ENCODE assay signal across 8 cellular contexts in genomic region chr22:39003165-39003638, GRCh38. TPM values are rescaled to one million over a fixed set of nuclear protein-coding genes. Genes with fewer than 3 reads are reported as not detected.
DNase-seq lines count a peak whose midpoint lies in the region; ATAC-seq and TF ChIP-seq lines count a peak whose summit lies in the region.

No MANE protein-coding gene starts in this region.

- H4K20me1 ChIP-seq in IMR-90 (ENCODE audit: insufficient read depth, low read length), result no peaks in the 10 kb centered on the region

- H3K79me1 ChIP-seq in IMR-90 (ENCODE audit: low read depth in 1 of 2, low read length in 2 of 2), result no peaks in the 10 kb centered on the region

- H3K56ac ChIP-seq in IMR-90 (ENCODE audit: extremely low read depth, insufficient read depth, low read length), result no peak overlapping the region

- no peak for TF ChIP-seq EP300 in upper lobe of left lung (IDR thresholded peaks at IDR 0.05)

- H2BK5ac ChIP-seq in IMR-90 (ENCODE audit: low read depth, low read length, poor library complexity, severe bottlenecking), result no peak overlapping the region

- peak overlapping the region; percentile 33 to 97; a peak in 3 of 4 replicates for H4K8ac ChIP-seq in IMR-90 (ENCODE audit: low read depth in 2 of 2, low read length in 2 of 2)

- dilution Hi-C loops in IMR-90 (cut with HindIII; ENCODE audit: low sequenced_read_pairs, unreplicated experiment), result no loop called here

- H2AK9ac ChIP-seq in IMR-90 (replicated peaks; ENCODE audit: low read depth, low read length, poor library complexity), result peak overlapping the region; percentile 8

- H3K9ac ChIP-seq in IMR-90 (ENCODE audit: low read depth, low read length) (0 out of 2 replicates have a peak overlapping the region, but pooled peaks have one; percentile 2), parathyroid adenoma (no peak overlapping the region)

- ATAC-seq in IMR-90 (ENCODE audit: low read depth) (peak; percentile 100), upper lobe of left lung (ENCODE audit: low FRiP score in 2 of 2) (peak; percentile 89 to 96)

- H3K4ac ChIP-seq in IMR-90 (ENCODE audit: low read depth, low read length), result peak overlapping the region; percentile 57

- intact Hi-C loops in IMR-90 (cut with micrococcal nuclease), result loop anchor here (1.0 to 10.0 kb wide), 4 partner anchors 76 to 312 kb away; partner anchors contain the start of gene RPL3

- H3K18ac ChIP-seq in IMR-90 (ENCODE audit: low read depth, low read length), result no peak overlapping the region

- TF ChIP-seq RAD21 in IMR-90 (IDR thresholded peaks at IDR 0.05; ENCODE audit: low read length), result peak; percentile 72

- TF ChIP-seq POLR2A in IMR-90 (IDR thresholded peaks at IDR 0.05; ENCODE audit: low read depth, low read length) (no peak), upper lobe of left lung (IDR thresholded peaks at IDR 0.05) (no peak)

- peak overlapping the region; percentile 4; the same call in 1 of the 2 replicates for H3K27ac ChIP-seq in IMR-90 (ENCODE audit: insufficient read depth, low read length)
- H3K27ac ChIP-seq in parathyroid adenoma, result no peak overlapping the region
- peak overlapping the region in 1 of 4 donors; percentile 16 for H3K27ac ChIP-seq in upper lobe of left lung

- no peaks in the 10 kb centered on the region for H3K79me2 ChIP-seq in parathyroid adenoma

- H2AFZ ChIP-seq in IMR-90 (replicated peaks; ENCODE audit: low read length, poor library complexity), result peak overlapping the region; percentile 94
- H2AFZ ChIP-seq in parathyroid adenoma, result peak overlapping the region; percentile 64

- H3K9me3 ChIP-seq in IMR-90 (ENCODE audit: control insufficient read depth, insufficient read depth, low read length) (no peaks in the 10 kb centered on the region), parathyroid adenoma (ENCODE audit: control insufficient read depth, low read length) (no peaks in the 10 kb centered on the region), upper lobe of left lung (no peaks in the 10 kb centered on the region)

- no peak overlapping the region for H3K4me3 ChIP-seq in IMR-90 (ENCODE audit: insufficient read depth, low read depth, low read length)
- no peak overlapping the region for H3K4me3 ChIP-seq in parathyroid adenoma (ENCODE audit: low read depth, low read length)
- H3K4me3 ChIP-seq in upper lobe of left lung, result no peak overlapping the region

- H3K27me3 ChIP-seq in IMR-90 (ENCODE audit: control insufficient read depth, insufficient read depth, low read length) (peaks cover 8% of the 10 kb centered on the region), parathyroid adenoma (ENCODE audit: control insufficient read depth, insufficient read depth, low read length) (no peaks in the 10 kb centered on the region), upper lobe of left lung (no peaks in the 10 kb centered on the region)

- POLR2A ChIA-PET in IMR-90 (lab: Charles Lee; ENCODE audit: unreplicated experiment), result interaction anchor here (0.7 kb wide), 1 partner anchor 26 kb away, joined by 3 read pairs; no protein-coding TSS in a partner anchor

- H3K14ac ChIP-seq in IMR-90 (replicated peaks; ENCODE audit: low read depth, low read length), result peak overlapping the region; percentile 5; the same call in 1 of the 2 replicates

- H3K36me3 ChIP-seq in IMR-90 (ENCODE audit: control insufficient read depth, insufficient read depth, low read length) (no peaks in the 10 kb centered on the region), parathyroid adenoma (ENCODE audit: control insufficient read depth, insufficient read depth, low read length) (no peaks in the 10 kb centered on the region), upper lobe of left lung (no peaks in the 10 kb centered on the region)

- H4K5ac ChIP-seq in IMR-90 (ENCODE audit: low read depth, low read length), result peak overlapping the region; percentile 31

- H3K4me2 ChIP-seq in IMR-90 (ENCODE audit: low read depth, low read length) (peak overlapping the region; percentile 8; the same call in 1 of the 2 replicates), parathyroid adenoma (ENCODE audit: low read length) (no peak overlapping the region)

- CTCF ChIA-PET in IMR-90 (lab: Yijun Ruan, JAX), result interaction anchor here (0.6 to 1.6 kb wide), 13 partner anchors 22 to 859 kb away, joined by 3 to 28 read pairs (median 4); partner anchors contain the start of gene CBX6

- H3K4me1 ChIP-seq in IMR-90 (ENCODE audit: control insufficient read depth, insufficient read depth, low read length) (peaks cover 3% of the 10 kb centered on the region), parathyroid adenoma (peaks cover 3% of the 10 kb centered on the region), upper lobe of left lung (peaks cover 0 to 8% (median 6%) of the 10 kb centered on the region in 4 donors)

- peak overlapping the region; percentile 41; the same call in 1 of the 2 replicates for H2BK120ac ChIP-seq in IMR-90 (ENCODE audit: low read depth, low read length)

- 0% methylated on average over 1 of the region's 7 CpGs; no CpG with 5 or more reads in 1 of the 2 experiments for WGBS in IMR-90 (ENCODE audit: extremely low coverage in 2 of 2, insufficient read length in 1 of 2), 2 experiments
- WGBS in upper lobe of left lung, 2 donors, result 18 to 23% methylated on average over 5 to 7 of the region's 7 CpGs

- BruUV-seq in IMR-90 (replicated peaks; lab: Mats Ljungman, UMichigan), result no TSS peak

- in situ Hi-C loops in ACHN (cut with HindIII; ENCODE audit: low pct_ligation_motif_present, low pct_unique_long_range_greater_than_20kb, low sequenced_read_pairs) (no loop called here), GM13977 (cut with MboI; ENCODE audit: low pct_unique_long_range_greater_than_20kb, low sequenced_read_pairs, unreplicated experiment) (loop anchor here (10.0 to 25.0 kb wide), 2 partner anchors 122 to 309 kb away; partner anchors contain the start of gene RPL3), IMR-90 (cut with MboI; ENCODE audit: low sequenced_read_pairs) (loop anchor here (5.0 to 10.0 kb wide), 3 partner anchors 126 to 312 kb away; partner anchors contain the start of gene RPL3)

- peak overlapping the region; percentile 47; the same call in 1 of the 2 replicates for H3K23ac ChIP-seq in IMR-90 (ENCODE audit: low read depth, low read length)

- H2AK5ac ChIP-seq in IMR-90 (ENCODE audit: low read depth, low read length), result no peak overlapping the region; the same call in 1 of the 2 replicates

- H3K9me1 ChIP-seq in IMR-90 (ENCODE audit: insufficient read depth, low read length), result no peaks in the 10 kb centered on the region

- peak overlapping the region; percentile 15; the same call in 1 of the 2 replicates for H2BK20ac ChIP-seq in IMR-90 (ENCODE audit: low read depth, low read length)

- peak overlapping the region; percentile 69; the same call in 1 of the 3 replicates for H2BK15ac ChIP-seq in IMR-90 (ENCODE audit: low read depth, low read length)

- peak overlapping the region; percentile 19; the same call in 1 of the 2 replicates for H4K91ac ChIP-seq in IMR-90 (ENCODE audit: insufficient read depth, low read depth, low read length)

- DNase-seq in ACHN (peak; percentile 79), GM13977 (ENCODE audit: low spot score) (peak; percentile 84), IMR-90 (peak; percentile 86), SK-N-DZ (ENCODE audit: low spot score) (peak; percentile 67), germinal center (ENCODE audit: low spot score) (peak; percentile 80), upper lobe of left lung (peak in 1 of 2 donors; percentile 87)
- peak; percentile 66 for DNase-seq in activated gamma-delta T cell treated with anti-CD3 and anti-CD28 coated beads, Interleukin-2, amount 50 U/mL, for 16 hours (ENCODE audit: low read depth)

- TF ChIP-seq CTCF in GM13977 (IDR thresholded peaks at IDR 0.05; ENCODE audit: extremely low read depth, insufficient read depth, missing control alignments) (peak; percentile 72), IMR-90 (conservative IDR thresholded peaks at IDR 0.05; ENCODE audit: low read depth, low read length) (peak; percentile 83), parathyroid adenoma (IDR thresholded peaks at IDR 0.05) (peak; percentile 59), upper lobe of left lung (IDR thresholded peaks at IDR 0.05) (peak; percentile 63 to 78 (median 72))

RNA-seq across cellular contexts. Expression of gene APOBEC3C, which starts 10.9 kb away (rescaled TPM):
- total RNA-seq in IMR-90 (2012; rRNA removed), result 5.6 and 6.6 TPM in 2 replicates
- 26.7 and 32.0 TPM in 2 replicates for polyA plus RNA-seq in IMR-90 (2012; rRNA removed)
- polyA plus RNA-seq in IMR-90 (2012; cell fraction: cytosol; rRNA removed), result 21.9 and 31.4 TPM in 2 replicates
- polyA plus RNA-seq in IMR-90 (2012; cell fraction: nucleus; rRNA removed; ENCODE audit: low replicate concordance), result 17.7 and 30.2 TPM in 2 replicates
- 0.55 and 2.0 TPM in 2 replicates for polyA plus RNA-seq in SK-N-DZ (2014; cell fraction: cytosol; rRNA removed)
- 0.21 and 1.4 TPM in 2 replicates for polyA plus RNA-seq in SK-N-DZ (2014; cell fraction: nucleus; rRNA removed)
- total RNA-seq in upper lobe of left lung, result 10 to 100 TPM in 4 of 6 donors, 1 to 10 TPM in 2; 6.1 to 27.0 (median 11.1) TPM

RNA-seq across cellular contexts. Expression of gene APOBEC3D, which starts 17.7 kb away (rescaled TPM):
- total RNA-seq in IMR-90 (2012; rRNA removed) (0.54 and 0.56 TPM in 2 replicates), upper lobe of left lung (1 to 10 TPM; 1.2 to 5.8 (median 3.6) TPM)
- polyA plus RNA-seq in IMR-90 (2012; rRNA removed), result 0.44 and 0.51 TPM in 2 replicates
- polyA plus RNA-seq in IMR-90 (2012; cell fraction: cytosol; rRNA removed), result 0.11 and 0.20 TPM in 2 replicates
- 2.5 and 3.7 TPM in 2 replicates for polyA plus RNA-seq in IMR-90 (2012; cell fraction: nucleus; rRNA removed; ENCODE audit: low replicate concordance)
- not detected in 2 replicates for polyA plus RNA-seq in SK-N-DZ (2014; cell fraction: cytosol; rRNA removed)
- polyA plus RNA-seq in SK-N-DZ (2014; cell fraction: nucleus; rRNA removed), result 0.11 TPM in 1 of 2 replicates, not detected in the other

RNA-seq across cellular contexts. Expression of gene APOBEC3B, which starts 21.1 kb away (rescaled TPM):
- 17.2 and 17.6 TPM in 2 replicates for total RNA-seq in IMR-90 (2012; rRNA removed)
- polyA plus RNA-seq in IMR-90 (2012; rRNA removed), result 34.2 and 35.1 TPM in 2 replicates
- 19.0 and 30.1 TPM in 2 replicates for polyA plus RNA-seq in IMR-90 (2012; cell fraction: cytosol; rRNA removed)
- polyA plus RNA-seq in IMR-90 (2012; cell fraction: nucleus; rRNA removed; ENCODE audit: low replicate concordance), result 11.0 and 11.8 TPM in 2 replicates
- 0.08 and 0.81 TPM in 2 replicates for polyA plus RNA-seq in SK-N-DZ (2014; cell fraction: cytosol; rRNA removed)
- polyA plus RNA-seq in SK-N-DZ (2014; cell fraction: nucleus; rRNA removed), result not detected in 2 replicates
- 1 to 10 TPM in 3 of 6 donors, under 1 TPM in 1, not detected in 2; 0.89 to 5.8 (median 1.5) TPM for total RNA-seq in upper lobe of left lung

RNA-seq across cellular contexts. Expression of gene APOBEC3F, which starts 37.5 kb away (rescaled TPM):
- total RNA-seq in IMR-90 (2012; rRNA removed) (3.4 and 4.2 TPM in 2 replicates), upper lobe of left lung (10 to 100 TPM in 2 of 6 donors, 1 to 10 TPM in 4; 4.0 to 12.0 (median 6.5) TPM)
- 8.3 and 9.1 TPM in 2 replicates for polyA plus RNA-seq in IMR-90 (2012; rRNA removed)
- polyA plus RNA-seq in IMR-90 (2012; cell fraction: cytosol; rRNA removed), result 9.6 and 12.9 TPM in 2 replicates
- polyA plus RNA-seq in IMR-90 (2012; cell fraction: nucleus; rRNA removed; ENCODE audit: low replicate concordance), result 4.2 and 4.6 TPM in 2 replicates
- polyA plus RNA-seq in SK-N-DZ (2014; cell fraction: cytosol; rRNA removed), result not detected in 2 replicates
- polyA plus RNA-seq in SK-N-DZ (2014; cell fraction: nucleus; rRNA removed), result not detected in 2 replicates

RNA-seq across cellular contexts. Expression of gene APOBEC3A, which starts 45.8 kb away (rescaled TPM):
- not detected in 2 replicates for total RNA-seq in IMR-90 (2012; rRNA removed)
- polyA plus RNA-seq in IMR-90 (2012; rRNA removed), result not detected in 2 replicates
- not detected in 2 replicates for polyA plus RNA-seq in IMR-90 (2012; cell fraction: cytosol; rRNA removed)
- polyA plus RNA-seq in IMR-90 (2012; cell fraction: nucleus; rRNA removed; ENCODE audit: low replicate concordance), result not detected in 2 replicates
- polyA plus RNA-seq in SK-N-DZ (2014; cell fraction: cytosol; rRNA removed), result not detected in 2 replicates
- not detected in 2 replicates for polyA plus RNA-seq in SK-N-DZ (2014; cell fraction: nucleus; rRNA removed)
- 10 to 100 TPM in 3 of 6 donors, 1 to 10 TPM in 3; 3.0 to 27.3 (median 8.3) TPM for total RNA-seq in upper lobe of left lung
